In genomic region chr5:154129868-154130267, GRCh38 we compare ENCODE assay signal across 29 cellular contexts.
"Had no signal": no experiment of that assay in that cellular context is flagged by ENCODE, and none has a peak within 500 bp of the region (broad histone marks: within the 10 kb centered on the region; RNA-seq: fewer than 3 reads in every experiment).

No MANE protein-coding gene starts in this region.

- FAIRE-seq: astrocyte, bronchial epithelial cell had no signal

- ATAC-seq: activated CD8-positive, alpha-beta T cell treated with anti-CD3 and anti-CD28 coated beads for 36 hours; activated T-cell treated with anti-CD3 and anti-CD28 coated beads, Interleukin-2, amount 50 U/mL, for 4 hours; activated T-helper 17 cell treated with anti-CD3 and anti-CD28 coated beads, Interleukin-2, amount 50 U/mL, for 72 hours; esophagus mucosa; foreskin keratinocyte; gastrocnemius medialis; heart left ventricle; T-cell; WTC11 had no signal

- H3K27ac ChIP-seq: brain microvascular endothelial cell, coronary artery, dorsolateral prefrontal cortex, foreskin keratinocyte, gastrocnemius medialis, heart left ventricle had no signal

- H3K4me1 ChIP-seq: foreskin keratinocyte had no signal

- H3K27me3 ChIP-seq: dorsolateral prefrontal cortex, gastrocnemius medialis, heart left ventricle had no signal

- H3K36me3 ChIP-seq: brain microvascular endothelial cell, gastrocnemius medialis, heart left ventricle had no signal

- DNase-seq: activated CD4-positive, alpha-beta T cell treated with anti-CD3 and anti-CD28 coated beads for 1 hour; activated CD4-positive, alpha-beta T cell treated with anti-CD3 and anti-CD28 coated beads for 4 hours; activated CD4-positive, alpha-beta T cell treated with anti-CD3 and anti-CD28 coated beads, Interleukin-2, amount 10 ng/mL, durations not matched to agents 7 days and 5 days; activated CD4-positive, alpha-beta T cell treated with anti-CD3 and anti-CD28 coated beads, Interleukin-2, amount 50 U/mL, for 4 hours; activated CD8-positive, alpha-beta memory T cell treated with anti-CD3 and anti-CD28 coated beads for 24 hours; activated CD8-positive, alpha-beta T cell treated with anti-CD3 and anti-CD28 coated beads for 36 hours; activated effector memory CD4-positive, alpha-beta T cell treated with Interleukin-2 at 50 U/mL for 16 hours; activated gamma-delta T cell treated with Interleukin-2 at 50 U/mL for 16 hours; activated naive CD4-positive, alpha-beta T cell treated with anti-CD3 and anti-CD28 coated beads, Interleukin-2, amount 50 U/mL, for 16 hours; activated naive CD4-positive, alpha-beta T cell treated with Interleukin-2 at 50 U/mL for 16 hours; activated T-cell treated with anti-CD3 and anti-CD28 coated beads, Interleukin-2, amount 50 U/mL, for 4 hours; amniotic stem cell; anterior cingulate cortex; brain microvascular endothelial cell; dorsolateral prefrontal cortex; effector memory CD4-positive, alpha-beta T cell; endodermal cell; foreskin keratinocyte; gastrocnemius medialis; glutamatergic neuron; heart left ventricle; T-cell; T1000 had no signal

- H3K9me3 ChIP-seq: gastrocnemius medialis had no signal

- H3K4me3 ChIP-seq: coronary artery, dorsolateral prefrontal cortex, gastrocnemius medialis, heart left ventricle had no signal
